In the genomic region with DNA sequence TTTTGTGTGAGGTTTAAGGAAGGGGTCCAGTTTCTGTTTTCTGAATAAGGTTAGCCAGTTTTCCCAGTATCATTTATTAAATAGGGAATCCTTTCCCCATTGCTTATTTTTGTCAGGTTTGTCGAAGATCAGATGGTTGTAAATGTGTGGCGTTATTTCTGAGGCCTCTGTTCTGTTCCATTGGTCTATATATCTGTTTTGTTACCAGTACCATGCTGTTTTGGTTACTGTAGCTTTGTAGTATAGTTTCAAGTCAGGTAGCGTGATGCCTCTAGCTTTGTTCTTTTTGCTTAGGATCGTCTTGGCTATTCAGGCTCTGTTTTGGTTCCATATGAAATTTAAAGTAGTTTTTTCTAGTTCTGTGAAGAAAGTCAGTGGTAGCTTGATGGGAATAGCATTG, we compare ENCODE assay signal across 1 cellular context. TPM values are rescaled to one million over a fixed set of nuclear protein-coding genes. Genes with fewer than 3 reads are reported as not detected.
"Had no signal": no experiment of that assay in that cellular context is flagged by ENCODE, and none has a peak within 500 bp of the region (broad histone marks: within the 10 kb centered on the region; RNA-seq: fewer than 3 reads in every experiment).

No MANE protein-coding gene starts in this region.

RNA-seq across cellular contexts. Expression of a gene that starts 39.4 kb away (rescaled TPM):
- total RNA-seq: NCI-H460 had no signal
